8 cellular contexts compared by ENCODE assay signal in the genomic region with DNA sequence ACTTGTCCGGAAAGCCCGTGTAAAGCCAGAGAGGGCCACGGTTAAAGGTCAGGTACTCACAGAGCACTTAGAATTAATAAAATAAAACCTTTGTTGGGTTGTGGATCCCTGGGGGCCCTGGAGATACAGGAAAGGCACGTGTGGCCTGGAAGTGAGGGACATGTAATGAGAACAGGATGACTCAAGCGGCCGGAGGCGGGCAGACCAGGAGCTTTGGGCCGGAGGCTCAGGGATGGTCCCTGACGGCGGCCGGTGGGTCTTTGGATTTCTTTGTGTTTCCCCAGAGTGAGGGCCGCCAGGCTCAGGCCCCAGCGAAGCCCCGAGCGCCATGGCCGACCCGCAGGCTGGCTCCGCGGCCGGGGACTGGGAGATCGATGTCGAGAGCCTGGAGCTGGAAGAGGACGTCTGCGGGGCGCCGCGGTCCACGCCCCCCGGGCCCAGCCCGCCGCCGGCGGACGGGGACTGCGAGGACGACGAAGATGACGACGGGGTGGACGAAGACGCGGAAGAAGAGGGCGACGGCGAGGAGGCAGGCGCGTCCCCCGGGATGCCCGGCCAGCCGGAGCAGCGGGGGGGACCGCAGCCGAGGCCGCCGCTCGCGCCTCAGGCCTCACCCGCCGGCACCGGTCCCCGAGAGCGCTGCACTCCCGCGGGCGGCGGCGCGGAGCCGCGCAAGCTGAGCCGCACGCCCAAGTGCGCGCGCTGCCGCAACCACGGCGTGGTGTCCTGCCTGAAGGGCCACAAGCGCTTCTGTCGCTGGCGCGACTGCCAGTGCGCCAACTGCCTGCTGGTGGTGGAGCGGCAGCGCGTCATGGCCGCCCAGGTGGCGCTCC. TPM values are rescaled to one million over a fixed set of nuclear protein-coding genes. Genes with fewer than 3 reads are reported as not detected.
DNase-seq lines count a peak whose midpoint lies in the region; ATAC-seq and TF ChIP-seq lines count a peak whose summit lies in the region.

No MANE protein-coding gene starts in this region.

- H3K27ac Mint-ChIP-seq in naive thymus-derived CD4-positive, alpha-beta T cell: peak overlapping the region in 1 of 9 donors; percentile 46

- BruUV-seq in PC-3 (replicated peaks; lab: Mats Ljungman, UMichigan): no TSS peak

- H3K4me2 ChIP-seq in PC-3 (ENCODE audit: low read length): no peak overlapping the region

- H3K27me3 Mint-ChIP-seq in naive thymus-derived CD4-positive, alpha-beta T cell: peaks cover 83 to 93% (median 90%) of the 10 kb centered on the region in 5 donors

- H3K27me3 ChIP-seq in ectodermal cell (ENCODE audit: control insufficient read depth, insufficient read depth, low read length, poor library complexity, severe bottlenecking): peaks cover 100% of the 10 kb centered on the region
- H3K27me3 ChIP-seq in naive thymus-derived CD4-positive, alpha-beta T cell (ENCODE audit: control insufficient read depth in 2 of 2, insufficient read depth in 2 of 2, low read length in 2 of 2): peaks cover 6 to 46% of the 10 kb centered on the region in 2 donors
- H3K27me3 ChIP-seq in PC-3 (ENCODE audit: low read length): no peaks in the 10 kb centered on the region

- H3K9ac ChIP-seq in PC-3 (ENCODE audit: low read length): no peak overlapping the region

- H3K9me3 ChIP-seq in ectodermal cell (ENCODE audit: control insufficient read depth, low read length): no peaks in the 10 kb centered on the region
- no peaks in the 10 kb centered on the region for H3K9me3 ChIP-seq in naive thymus-derived CD4-positive, alpha-beta T cell (ENCODE audit: control insufficient read depth in 2 of 3, low read length in 3 of 3)
- H3K9me3 ChIP-seq in PC-3 (ENCODE audit: low read length): no peaks in the 10 kb centered on the region

- POLR2A ChIA-PET in naive thymus-derived CD4-positive, alpha-beta T cell (lab: Charles Lee): no interaction called here
- POLR2A ChIA-PET in PC-3 (lab: Charles Lee; ENCODE audit: unreplicated experiment): no interaction called here

- no peak overlapping the region for H3K27ac ChIP-seq in ectodermal cell (ENCODE audit: insufficient read depth, low read depth, low read length, poor library complexity, severe bottlenecking)
- H3K27ac ChIP-seq in naive thymus-derived CD4-positive, alpha-beta T cell (ENCODE audit: low read depth, low read length): no peak overlapping the region
- H3K27ac ChIP-seq in PC-3 (ENCODE audit: low read length): no peak overlapping the region

- peaks cover 0 to 8% (median 5%) of the 10 kb centered on the region in 5 donors for H3K36me3 Mint-ChIP-seq in naive thymus-derived CD4-positive, alpha-beta T cell

- no peak overlapping the region for H2AFZ ChIP-seq in PC-3 (ENCODE audit: low read length)

- peaks cover 0 to 32% (median 18%) of the 10 kb centered on the region in 11 donors for H3K9me3 Mint-ChIP-seq in naive thymus-derived CD4-positive, alpha-beta T cell

- H3K4me3 ChIP-seq in ectodermal cell (ENCODE audit: insufficient read depth, low read depth, low read length): peak overlapping the region; percentile 35
- peak overlapping the region; percentile 24 for H3K4me3 ChIP-seq in naive thymus-derived CD4-positive, alpha-beta T cell (ENCODE audit: low read length)
- H3K4me3 ChIP-seq in PC-3 (ENCODE audit: low read length): no peak overlapping the region

- no peak for ATAC-seq in naive thymus-derived CD4-positive, alpha-beta T cell
- no peak for ATAC-seq in PC-3
- no peak for ATAC-seq in HG03457 (IDR thresholded peaks at IDR 0.05; ENCODE audit: unreplicated experiment)

- intact Hi-C loops in naive thymus-derived CD4-positive, alpha-beta T cell (cut with micrococcal nuclease): loop anchor here in 1 of 2 donors (2.0 kb wide), 1 partner anchor 209 kb away; no protein-coding TSS in a partner anchor
- intact Hi-C loops in PC-3 (cut with micrococcal nuclease): no loop called here

- no peak for TF ChIP-seq CTCF in PC-3 (conservative IDR thresholded peaks at IDR 0.05; ENCODE audit: low read depth, low read length)

- no peaks in the 10 kb centered on the region for H4K20me1 ChIP-seq in PC-3 (ENCODE audit: low read length)

- H3K4me3 Mint-ChIP-seq in naive thymus-derived CD4-positive, alpha-beta T cell: peak overlapping the region; percentile 31 to 87 (median 56)

- DNase-seq in NCI-H345 (lab: John Stamatoyannopoulos, UW) (peak; percentile 64), NCI-H345 treated with DMSO at 0.1 percent for 48 hours (lab: John Stamatoyannopoulos, UW; ENCODE audit: unreplicated experiment) (no peak), NCI-H1930 (lab: John Stamatoyannopoulos, UW) (peak; percentile 81 to 84), PC-3 (no peak)
- no peak for DNase-seq in naive thymus-derived CD4-positive, alpha-beta T cell
- no peak for DNase-seq in stimulated activated CD4-positive, alpha-beta T cell treated with anti-CD3 and anti-CD28 coated beads, Interleukin-12 subunit alpha, Interleukin-12 subunit beta, amount 100 ng/mL, for 4 hours

- H3K36me3 ChIP-seq in ectodermal cell (ENCODE audit: control insufficient read depth, insufficient read depth, low read length): no peaks in the 10 kb centered on the region
- no peaks in the 10 kb centered on the region for H3K36me3 ChIP-seq in naive thymus-derived CD4-positive, alpha-beta T cell (ENCODE audit: control insufficient read depth in 2 of 3, insufficient read depth in 3 of 3, low read length in 3 of 3)
- no peaks in the 10 kb centered on the region for H3K36me3 ChIP-seq in PC-3 (ENCODE audit: low read depth, low read length)

- CTCF ChIA-PET in naive thymus-derived CD4-positive, alpha-beta T cell (lab: Charles Lee): no interaction called here
- CTCF ChIA-PET in PC-3 (lab: Charles Lee): no interaction called here

- no peaks in the 10 kb centered on the region for H3F3A ChIP-seq in PC-3 (ENCODE audit: low read length, unreplicated experiment)

- 1% methylated on average over 88 of the region's 88 CpGs for WGBS in ectodermal cell, 2 experiments

- no peaks in the 10 kb centered on the region for H3K9me2 ChIP-seq in PC-3 (replicated peaks; ENCODE audit: low read length)

- peaks cover 34 to 54% (median 49%) of the 10 kb centered on the region in 7 donors for H3K4me1 Mint-ChIP-seq in naive thymus-derived CD4-positive, alpha-beta T cell

- no peaks in the 10 kb centered on the region for H3K79me2 ChIP-seq in PC-3 (ENCODE audit: low read length)

- H3K4me1 ChIP-seq in ectodermal cell (ENCODE audit: control insufficient read depth, insufficient read depth, low read length) (peaks cover 9% of the 10 kb centered on the region), PC-3 (ENCODE audit: insufficient read depth, low read length) (peaks cover 23% of the 10 kb centered on the region)
- peaks cover 11 to 32% of the 10 kb centered on the region in 2 donors for H3K4me1 ChIP-seq in naive thymus-derived CD4-positive, alpha-beta T cell (ENCODE audit: control insufficient read depth in 2 of 2, insufficient read depth in 2 of 2, low read length in 2 of 2)

RNA-seq across cellular contexts. Expression of gene DMRT2, which starts 1.3 kb away (rescaled TPM):
- polyA plus RNA-seq in ectodermal cell (2013, experiment 1 of 4): 0.39 TPM
- not detected for polyA plus RNA-seq in ectodermal cell (2013, experiment 2 of 4)
- 0.43 TPM for polyA plus RNA-seq in ectodermal cell (2013, experiment 3 of 4)
- polyA plus RNA-seq in ectodermal cell (2013, experiment 4 of 4): 0.69 TPM
- under 1 TPM in 1 of 5 experiments, not detected in 4; 0.44 TPM for total RNA-seq in naive thymus-derived CD4-positive, alpha-beta T cell
- not detected for polyA plus RNA-seq in naive thymus-derived CD4-positive, alpha-beta T cell
- total RNA-seq in PC-3 (2014; rRNA removed): not detected in 2 replicates

Comparison
In these comparisons a context has a peak if more than half of its experiments do, and no peak if none do; other contexts are left out.
1. DNase-seq: peak in NCI-H345 (single experiment) and NCI-H1930 (2 of 2); none in NCI-H345 treated with DMSO at 0.1 percent for 48 hours (single experiment), naive thymus-derived CD4-positive, alpha-beta T cell (0 of 9), PC-3 (single experiment) and stimulated activated CD4-positive, alpha-beta T cell treated with anti-CD3 and anti-CD28 coated beads, Interleukin-12 subunit alpha, Interleukin-12 subunit beta, amount 100 ng/mL, for 4 hours (single experiment).